ENCODE assay signal across 37 cellular contexts in genomic region chr10:49412571-49412970, GRCh38. TPM values are rescaled to one million over a fixed set of nuclear protein-coding genes. Genes with fewer than 3 reads are reported as not detected.
"Had no signal": no experiment of that assay in that cellular context is flagged by ENCODE, and none has a peak within 500 bp of the region (broad histone marks: within the 10 kb centered on the region; RNA-seq: fewer than 3 reads in every experiment).

No MANE protein-coding gene starts in this region.

- DNase-seq: Kasumi-1, MG63, MM.1S, MV-4-11, NCI-H1048, NCI-H1092, NCI-H1092 treated with DMSO at 0.1 percent for 48 hours, NCI-H1105, NCI-H1105 treated with DMSO at 0.1 percent for 48 hours, NCI-H1417, NCI-H1417 treated with DMSO at 0.1 percent for 48 hours, NCI-H1436, NCI-H1436 treated with DMSO at 0.1 percent for 48 hours, NCI-H146, NCI-H1694, NCI-H1694 treated with DMSO at 0.1 percent for 48 hours, NCI-H187, NCI-H187 treated with DMSO at 0.1 percent for 48 hours, NCI-H1930, NCI-H2029, NCI-H2029 treated with DMSO at 0.1 percent for 48 hours, NCI-H2081, NCI-H2081 treated with DMSO at 0.1 percent for 48 hours, NCI-H2107, NCI-H2171, NCI-H2171 treated with DMSO at 0.1 percent for 48 hours, NCI-H2227 treated with DMSO at 0.1 percent for 48 hours, NCI-H226, NCI-H345, NCI-H446, NCI-H446 treated with DMSO at 0.1 percent for 48 hours, NCI-H510A, NCI-H510A treated with DMSO at 0.1 percent for 48 hours had no signal

- H3K9me3 ChIP-seq: MG63 had no signal

- H3K4me3 ChIP-seq: MG63 had no signal

- H3K36me3 ChIP-seq: MG63 had no signal

RNA-seq across cellular contexts. Expression of gene DRGX, which starts 16.7 kb away (rescaled TPM):
- total RNA-seq: LHCN-M2, M059J, MCF 10A, NCI-H460 had no signal
